Comparison of ENCODE assay signal across 8 cellular contexts in the genomic region with DNA sequence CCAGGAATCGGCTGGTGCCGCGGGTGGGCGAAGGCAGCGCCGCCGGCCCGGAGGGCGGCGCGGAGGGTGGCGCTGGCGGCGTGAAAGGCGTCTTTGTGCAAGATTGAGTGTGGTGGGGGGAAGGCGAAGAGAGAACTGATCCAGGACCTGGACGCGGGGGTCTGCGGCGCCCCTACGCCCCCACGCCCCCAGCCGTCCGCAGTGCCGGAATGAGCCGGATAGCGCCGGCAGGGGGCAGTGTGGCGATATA. TPM values are rescaled to one million over a fixed set of nuclear protein-coding genes. Genes with fewer than 3 reads are reported as not detected.
DNase-seq lines count a peak whose midpoint lies in the region; TF ChIP-seq lines count a peak whose summit lies in the region.

No MANE protein-coding gene starts in this region.

- H3K36me3 ChIP-seq in BLaER1 (no peaks in the 10 kb centered on the region), adrenal gland (replicated peaks in 1 of 2) (no peaks in the 10 kb centered on the region), Karpas-422 (ENCODE audit: insufficient read depth, low read length) (no peaks in the 10 kb centered on the region)

- no peak for TF ChIP-seq POLR2A in adrenal gland (IDR thresholded peaks at IDR 0.05)

- H3K4me1 ChIP-seq in BLaER1 = peaks cover 19% of the 10 kb centered on the region
- peaks cover 17 to 38% of the 10 kb centered on the region in 2 donors for H3K4me1 ChIP-seq in adrenal gland (replicated peaks in 1 of 2)
- H3K4me1 ChIP-seq in Karpas-422 (ENCODE audit: low read length) = peaks cover 14% of the 10 kb centered on the region

- H4K20me1 ChIP-seq in BLaER1 = 0 out of 2 replicates have a peak, but pooled peaks cover 2% of the 10 kb centered on the region
- no peaks in the 10 kb centered on the region for H4K20me1 ChIP-seq in Karpas-422 (ENCODE audit: insufficient read depth, low read depth, low read length)

- intact Hi-C loops in adrenal gland (cut with DNase I) = no loop called here

- H3K9me3 ChIP-seq in BLaER1 (no peaks in the 10 kb centered on the region), adrenal gland (replicated peaks in 1 of 3) (no peaks in the 10 kb centered on the region), Karpas-422 (ENCODE audit: low read length) (no peaks in the 10 kb centered on the region)

- in situ Hi-C loops in G401 (cut with HindIII; ENCODE audit: low sequenced_read_pairs) = no loop called here

- 0 to 2% (median 1%) methylated on average over 13 to 29 of the region's 29 CpGs for WGBS in adrenal gland, 4 donors

- no peaks in the 10 kb centered on the region for H3K79me2 ChIP-seq in Karpas-422 (ENCODE audit: low read length)

- no peak overlapping the region for H3K27ac ChIP-seq in BLaER1
- no peak overlapping the region for H3K27ac ChIP-seq in adrenal gland
- H3K27ac ChIP-seq in Karpas-422 (ENCODE audit: low read length) = no peak overlapping the region

- H3K4me3 ChIP-seq in BLaER1 (peak overlapping the region; percentile 72), adrenal gland (peak overlapping the region in 3 of 4 donors; percentile 54 to 67 (median 62)), iPS-11a (ENCODE audit: low read depth, low read length) (peak overlapping the region; percentile 73), skeletal muscle cell (ENCODE audit: low read depth, low read length) (peak overlapping the region; percentile 83), Karpas-422 (ENCODE audit: low read length) (no peak overlapping the region)

- DNase-seq in NCI-H774 (lab: John Stamatoyannopoulos, UW) (peak; percentile 34), adrenal gland (peak in 3 of 7 donors; percentile 32 to 55 (median 42)), skeletal muscle cell (ENCODE audit: low read depth) (no peak), Karpas-422 (no peak), G401 (ENCODE audit: low spot score) (no peak), NCI-H2227 treated with DMSO at 0.1 percent for 48 hours (lab: John Stamatoyannopoulos, UW) (no peak)

- H3K9ac ChIP-seq in BLaER1 (peak overlapping the region; percentile 70; the same call in 1 of the 2 replicates), Karpas-422 (ENCODE audit: low read length) (no peak overlapping the region)

- H3K9me2 ChIP-seq in Karpas-422 (replicated peaks; ENCODE audit: insufficient read depth, low read length) = no peaks in the 10 kb centered on the region

- peak overlapping the region; percentile 91 for H3K4me2 ChIP-seq in BLaER1
- H3K4me2 ChIP-seq in Karpas-422 (ENCODE audit: low read depth, low read length, poor library complexity, severe bottlenecking) = no peak overlapping the region

- H3K27me3 ChIP-seq in BLaER1 (peaks cover 17% of the 10 kb centered on the region; the same call in 1 of the 2 replicates), adrenal gland (peaks cover 6% of the 10 kb centered on the region), Karpas-422 (ENCODE audit: low read length) (no peaks in the 10 kb centered on the region)

- H2AFZ ChIP-seq in Karpas-422 (ENCODE audit: low read length) = no peak overlapping the region

- peak; percentile 20 to 54 (median 50) for TF ChIP-seq CTCF in adrenal gland (IDR thresholded peaks at IDR 0.05)

RNA-seq across cellular contexts. Expression of gene RGMB, which starts 4.5 kb away (rescaled TPM):
- 10 to 100 TPM in 4 of 8 donors, 1 to 10 TPM in 4; 7.1 to 14.4 (median 10.6) TPM for total RNA-seq in adrenal gland
- polyA plus RNA-seq in adrenal gland = 1 to 10 TPM; 1.0 to 8.0 (median 1.8) TPM
- 0.94 and 3.1 TPM in 2 replicates for total RNA-seq in Karpas-422 (2014; rRNA removed; shearing (Covaris generic); ENCODE audit: low replicate concordance)
- 0.49 and 1.2 TPM in 2 replicates for total RNA-seq in G401 (2014; rRNA removed; shearing (Covaris generic))
